Comparison of ENCODE assay signal across 18 cellular contexts in the genomic region with DNA sequence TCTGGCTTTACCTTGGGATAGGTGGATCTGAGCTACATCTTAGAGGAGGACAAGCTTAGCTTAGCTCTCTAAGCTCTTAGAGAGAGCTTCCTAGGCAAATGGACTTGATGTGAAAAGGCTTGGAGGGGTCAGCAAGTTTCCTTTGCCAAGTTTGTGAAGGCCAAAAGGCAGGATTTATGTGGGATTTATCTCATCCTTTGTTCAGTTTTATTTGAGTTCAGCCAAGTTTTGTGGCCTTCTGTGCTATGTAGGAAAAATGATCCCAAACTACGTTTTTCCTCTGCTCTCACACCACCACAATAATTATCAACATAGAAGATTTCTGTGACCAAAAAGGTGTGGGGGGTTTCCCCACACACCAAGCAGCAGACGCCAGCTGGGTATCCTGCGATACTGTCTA.
"Had no signal": no experiment of that assay in that cellular context is flagged by ENCODE, and none has a peak within 500 bp of the region (broad histone marks: within the 10 kb centered on the region; RNA-seq: fewer than 3 reads in every experiment).

No MANE protein-coding gene starts in this region.

- H3K9me3 Mint-ChIP-seq: dendritic cell treated with granulocyte-macrophage colony-stimulating factor and Interleukin-4, amounts not matched to agents 40 ng/mL and 50 ng/mL, for 4 days; naive thymus-derived CD8-positive, alpha-beta T cell; neural crest cell; stimulated activated naive B cell treated with anti-CD40 and anti-IgM and Interleukin-4, amounts not matched to agents 10 μg/mL and 1 μg/mL and 100 μg/mL, for 72 hours had no signal

- DNase-seq: cerebellar nuclear complex; erythroblast; immature natural killer cell; left ventricle myocardium superior; mucosa of descending colon; naive thymus-derived CD8-positive, alpha-beta T cell; nucleus accumbens; pancreas; right cardiac atrium; stimulated activated CD4-positive, alpha-beta T cell treated with anti-CD3 and anti-CD28 coated beads, Interleukin-4, amount 100 ng/mL, for 24 hours; stimulated activated naive B cell treated with anti-CD40 and anti-IgM and Interleukin-4, amounts not matched to agents 10 μg/mL and 1 μg/mL and 100 μg/mL, for 72 hours; stomach; substantia nigra; trophoblast cell had no signal

- H3K4me1 Mint-ChIP-seq: neural crest cell had no signal

- H3K9me3 ChIP-seq: mucosa of descending colon, pancreas, stomach had no signal

- H3K27me3 Mint-ChIP-seq: dendritic cell treated with granulocyte-macrophage colony-stimulating factor and Interleukin-4, amounts not matched to agents 40 ng/mL and 50 ng/mL, for 4 days; naive thymus-derived CD8-positive, alpha-beta T cell; progenitor cell of endocrine pancreas; stimulated activated naive B cell treated with anti-CD40 and anti-IgM and Interleukin-4, amounts not matched to agents 10 μg/mL and 1 μg/mL and 100 μg/mL, for 72 hours had no signal

- H3K27ac Mint-ChIP-seq: dendritic cell treated with granulocyte-macrophage colony-stimulating factor and Interleukin-4, amounts not matched to agents 40 ng/mL and 50 ng/mL, for 4 days; immature natural killer cell; naive thymus-derived CD8-positive, alpha-beta T cell; progenitor cell of endocrine pancreas; stimulated activated naive B cell treated with anti-CD40 and anti-IgM and Interleukin-4, amounts not matched to agents 10 μg/mL and 1 μg/mL and 100 μg/mL, for 72 hours had no signal

- H3K36me3 ChIP-seq: pancreas, stomach had no signal

- ATAC-seq: left ventricle myocardium superior; mucosa of descending colon; naive thymus-derived CD8-positive, alpha-beta T cell; pancreas; stimulated activated naive B cell treated with anti-CD40 and anti-IgM and Interleukin-4, amounts not matched to agents 10 μg/mL and 1 μg/mL and 100 μg/mL, for 72 hours had no signal

- H3K27ac ChIP-seq: pancreas, stomach had no signal

- H3K36me3 Mint-ChIP-seq: immature natural killer cell; naive thymus-derived CD8-positive, alpha-beta T cell; stimulated activated naive B cell treated with anti-CD40 and anti-IgM and Interleukin-4, amounts not matched to agents 10 μg/mL and 1 μg/mL and 100 μg/mL, for 72 hours had no signal

- H3K4me3 ChIP-seq: mucosa of descending colon, pancreas, smooth muscle cell, stomach had no signal

- H3K27me3 ChIP-seq: pancreas, stomach had no signal

- H3K4me3 Mint-ChIP-seq: dendritic cell treated with granulocyte-macrophage colony-stimulating factor and Interleukin-4, amounts not matched to agents 40 ng/mL and 50 ng/mL, for 4 days; immature natural killer cell; naive thymus-derived CD8-positive, alpha-beta T cell; neural crest cell; stimulated activated naive B cell treated with anti-CD40 and anti-IgM and Interleukin-4, amounts not matched to agents 10 μg/mL and 1 μg/mL and 100 μg/mL, for 72 hours had no signal

- H3K4me1 ChIP-seq: pancreas had no signal
